8 cellular contexts compared by ENCODE assay signal in genomic region chr9:128552744-128553221, GRCh38. TPM values are rescaled to one million over a fixed set of nuclear protein-coding genes. Genes with fewer than 3 reads are reported as not detected.
DNase-seq lines count a peak whose midpoint lies in the region; ATAC-seq, FAIRE-seq and TF ChIP-seq lines count a peak whose summit lies in the region.

No MANE protein-coding gene starts in this region.

- intact Hi-C loops in CD4-positive, alpha-beta T cell (cut with DNase I, micrococcal nuclease) = loop anchor here (1.0 to 5.0 kb wide), 4 partner anchors 35 to 95 kb away; partner anchors contain the start of genes GLE1 (in 1 of the 2) and ODF2 (in 1 of the 2)
- intact Hi-C loops in HepG2 (cut with micrococcal nuclease; ENCODE audit: unreplicated experiment) = loop anchor here (2.0 to 5.0 kb wide), 2 partner anchors 50 to 84 kb away; partner anchors contain the start of gene GLE1

- peak; percentile 12 for ATAC-seq in CD4-positive, alpha-beta T cell (ENCODE audit: poor library complexity)
- ATAC-seq in GM19043 (IDR thresholded peaks at IDR 0.05; ENCODE audit: low read depth, unreplicated experiment) (peak; percentile 19), HG03354 (IDR thresholded peaks at IDR 0.05; ENCODE audit: poor library complexity, severe bottlenecking, unreplicated experiment) (peak; percentile 47), HepG2 (peak; percentile 25)
- peak; percentile 15 for ATAC-seq in central memory CD8-positive, alpha-beta T cell (replicated peaks; ENCODE audit: extremely low read depth, poor library complexity, severe bottlenecking)

- no peaks in the 10 kb centered on the region for H3K27me3 Mint-ChIP-seq in CD4-positive, alpha-beta T cell
- H3K27me3 Mint-ChIP-seq in central memory CD8-positive, alpha-beta T cell = no peaks in the 10 kb centered on the region

- WGBS in HepG2 (ENCODE audit: low lambda C conversion rate) = 0% methylated on average over 2 of the region's 54 CpGs

- H3K4me2 ChIP-seq in HepG2 (ENCODE audit: low read depth, low read length) = peak overlapping the region; percentile 84

- H3K9me3 Mint-ChIP-seq in CD4-positive, alpha-beta T cell = no peaks in the 10 kb centered on the region
- H3K9me3 Mint-ChIP-seq in central memory CD8-positive, alpha-beta T cell = no peaks in the 10 kb centered on the region

- FAIRE-seq in HepG2 (lab: Jason Lieb, UNC) = no peak

- H4K20me1 ChIP-seq in HepG2 (ENCODE audit: insufficient read depth, low read length) = peaks cover 22% of the 10 kb centered on the region

- no peak overlapping the region for H3K4me3 Mint-ChIP-seq in CD4-positive, alpha-beta T cell
- no peak overlapping the region for H3K4me3 Mint-ChIP-seq in central memory CD8-positive, alpha-beta T cell

- POLR2A ChIA-PET in CD4-positive, alpha-beta T cell (lab: Charles Lee) = interaction anchor here (0.5 to 4.8 kb wide), 29 partner anchors 9 to 1285 kb away, joined by 3 to 45 read pairs (median 4); partner anchors contain the start of genes BBLN, ENDOG, GLE1 and ODF2
- POLR2A ChIA-PET in HepG2 (lab: Yijun Ruan, JAX) = interaction anchor here (0.9 to 3.1 kb wide), 6 partner anchors 10 to 276 kb away, joined by 3 to 13 read pairs (median 3); partner anchors contain the start of genes GLE1, GOLGA2 and SWI5

- H3K79me2 ChIP-seq in HepG2 (ENCODE audit: insufficient read depth, low read length) = peaks cover 41% of the 10 kb centered on the region

- peak overlapping the region; percentile 85 for H3K9ac ChIP-seq in HepG2 (ENCODE audit: insufficient read depth, low read depth, low read length)

- no peak for TF ChIP-seq RAD21 in HepG2 (CRISPR knock-in tag; IDR thresholded peaks at IDR 0.05)

- no peak overlapping the region for H3K27ac Mint-ChIP-seq in CD4-positive, alpha-beta T cell
- no peak overlapping the region for H3K27ac Mint-ChIP-seq in central memory CD8-positive, alpha-beta T cell (ENCODE audit: low read depth)

- H2AFZ ChIP-seq in HepG2 (ENCODE audit: low read length) = no peak overlapping the region

- DNase-seq in CD4-positive, alpha-beta T cell = peak in 9 of 10 experiments; percentile 22 to 60 (median 42)
- DNase-seq in SJSA1 (ENCODE audit: low read depth in 1 of 2, low spot score in 2 of 2) = peak; percentile 46 to 48
- no peak for DNase-seq in central memory CD8-positive, alpha-beta T cell (ENCODE audit: low spot score in 2 of 2)
- DNase-seq in HepG2 (ENCODE audit: low spot score) = no peak
- peak; percentile 31 to 34 for DNase-seq in stimulated activated CD4-positive, alpha-beta T cell treated with anti-CD3 and anti-CD28 coated beads, Interleukin-2, amount 100 ng/mL, for 48 hours
- no peak for DNase-seq in effector CD8-positive, alpha-beta T cell (lab: John Stamatoyannopoulos, UW)

- H3K36me3 Mint-ChIP-seq in CD4-positive, alpha-beta T cell (ENCODE audit: low read depth) = peaks cover 7% of the 10 kb centered on the region
- H3K36me3 Mint-ChIP-seq in central memory CD8-positive, alpha-beta T cell (ENCODE audit: insufficient read depth) = no peaks in the 10 kb centered on the region

- H3K36me3 ChIP-seq in SJSA1 (peaks cover 22% of the 10 kb centered on the region), HepG2 (replicated peaks in 1 of 2; ENCODE audit: control insufficient read depth in 1 of 2, insufficient read depth in 2 of 2, low read length in 2 of 2) (no peaks in the 10 kb centered on the region)

- BruUV-seq in HepG2 (replicated peaks; lab: Mats Ljungman, UMichigan) = no TSS peak

- TF ChIP-seq POLR2A in HepG2 (IDR thresholded peaks at IDR 0.05; ENCODE audit: insufficient read depth in 1 of 2, low read depth in 2 of 2, low read length in 2 of 2) = no peak

- no peaks in the 10 kb centered on the region for H3K27me3 ChIP-seq in CD4-positive, alpha-beta T cell (ENCODE audit: control insufficient read depth, insufficient read depth, low read length)
- H3K27me3 ChIP-seq in SJSA1 (replicated peaks) = no peaks in the 10 kb centered on the region
- no peaks in the 10 kb centered on the region; a peak in 1 of 5 replicates for H3K27me3 ChIP-seq in HepG2 (ENCODE audit: control insufficient read depth in 1 of 2, insufficient read depth in 2 of 2, low read length in 2 of 2)

- H3K4me1 Mint-ChIP-seq in CD4-positive, alpha-beta T cell (ENCODE audit: low read depth) = peaks cover 25% of the 10 kb centered on the region
- peaks cover 28% of the 10 kb centered on the region for H3K4me1 Mint-ChIP-seq in central memory CD8-positive, alpha-beta T cell

- CTCF ChIA-PET in CD4-positive, alpha-beta T cell (lab: Charles Lee) = no interaction called here
- CTCF ChIA-PET in HepG2 (lab: Yijun Ruan, JAX; ENCODE audit: low intra/inter-chr PET ratio, low total read pairs) = no interaction called here

- no peaks in the 10 kb centered on the region for H3K9me3 ChIP-seq in CD4-positive, alpha-beta T cell (ENCODE audit: control insufficient read depth, low read length)
- H3K9me3 ChIP-seq in SJSA1 (replicated peaks) = no peaks in the 10 kb centered on the region
- no peaks in the 10 kb centered on the region for H3K9me3 ChIP-seq in HepG2 (ENCODE audit: low read length)

- H3K27ac ChIP-seq in CD4-positive, alpha-beta T cell (ENCODE audit: low read depth, low read length) = peak overlapping the region; percentile 61
- peak overlapping the region; percentile 89 for H3K27ac ChIP-seq in SJSA1
- H3K27ac ChIP-seq in HepG2 (ENCODE audit: extremely low read length, insufficient read depth, low read length) = peak overlapping the region; percentile 67

- TF ChIP-seq EP300 in HepG2 (IDR thresholded peaks at IDR 0.05; ENCODE audit: low read depth in 2 of 2, low read length in 2 of 2) (no peak), HepG2 (CRISPR knock-in tag; IDR thresholded peaks at IDR 0.05; ENCODE audit: borderline replicate concordance) (no peak)

- H3K4me1 ChIP-seq in SJSA1 (replicated peaks) = peaks cover 51% of the 10 kb centered on the region
- H3K4me1 ChIP-seq in HepG2 (ENCODE audit: insufficient read depth, low read length) = peaks cover 69% of the 10 kb centered on the region

- in situ Hi-C loops in HepG2 (cut with HindIII; ENCODE audit: extremely low pct_ligation_motif_present, low pct_unique_long_range_greater_than_20kb) = no loop called here

- H3K4me3 ChIP-seq in SJSA1 (peak overlapping the region; percentile 98), HepG2 (replicated peaks in 1 of 3; ENCODE audit: insufficient read depth in 1 of 3, low read depth in 2 of 3, low read length in 3 of 3) (peak overlapping the region; percentile 87 to 95 (median 90))

- no peak for TF ChIP-seq CTCF in CD4-positive, alpha-beta T cell (IDR thresholded peaks at IDR 0.05)
- TF ChIP-seq CTCF in HepG2 (CRISPR knock-in tag; IDR thresholded peaks at IDR 0.05) = no peak

RNA-seq across cellular contexts. Expression of gene SPTAN1, which starts 0.4 kb away (rescaled TPM):
- 100 to 1,000 TPM; 386 to 392 TPM for total RNA-seq in CD4-positive, alpha-beta T cell
- total RNA-seq in SJSA1 (2014; rRNA removed; shearing (Covaris generic)) = 165 and 181 TPM in 2 replicates
- 23.5 and 106 TPM in 2 replicates for total RNA-seq in HepG2 (2016; rRNA removed; fragmentation: Illumina TruSeq; extraction: Trizol)
- total RNA-seq in HepG2 (2016; cell fraction: cytosol; rRNA removed; fragmentation: Illumina TruSeq; extraction: Trizol; ENCODE audit: low read depth) = 19.2 and 22.6 TPM in 2 replicates
- total RNA-seq in HepG2 (2016; cell fraction: insoluble cytoplasmic fraction; rRNA removed; fragmentation: Illumina TruSeq; extraction: Trizol) = 14.5 and 107 TPM in 2 replicates
- 14.3 and 15.6 TPM in 2 replicates for total RNA-seq in HepG2 (2016; cell fraction: membrane; rRNA removed; fragmentation: Illumina TruSeq; extraction: Trizol)
- total RNA-seq in HepG2 (2016; cell fraction: nucleus; rRNA removed; fragmentation: Illumina TruSeq; extraction: Trizol) = 180 and 199 TPM in 2 replicates
- 111 and 132 TPM in 2 replicates for polyA plus RNA-seq in HepG2 (2011; rRNA removed)
- polyA plus RNA-seq in HepG2 (2011; cell fraction: cytosol; rRNA removed) = 28.2 and 51.8 TPM in 2 replicates
- polyA plus RNA-seq in HepG2 (2011; cell fraction: nucleus; rRNA removed) = 885 and 1,070 TPM in 2 replicates
- 97.6 and 98.5 TPM in 2 replicates for polyA plus RNA-seq in HepG2 (2012)
- polyA plus RNA-seq in HepG2 (2016; cell fraction: cytosol; fragmentation: Illumina TruSeq; extraction: Trizol; ENCODE audit: low read depth) = 6.9 and 7.2 TPM in 2 replicates
- polyA plus RNA-seq in HepG2 (2016; cell fraction: insoluble cytoplasmic fraction; fragmentation: Illumina TruSeq; extraction: Trizol; ENCODE audit: low read depth) = 14.9 and 21.0 TPM in 2 replicates
- polyA plus RNA-seq in HepG2 (2016; cell fraction: membrane; fragmentation: Illumina TruSeq; extraction: Trizol; ENCODE audit: low read depth) = 6.9 and 9.5 TPM in 2 replicates
- polyA plus RNA-seq in HepG2 (2016; cell fraction: nucleus; fragmentation: Illumina TruSeq; extraction: Trizol; ENCODE audit: insufficient read depth, low read depth) = 274 and 280 TPM in 2 replicates
- polyA minus RNA-seq in HepG2 (2011; rRNA and poly(A)+ RNA removed; ENCODE audit: low replicate concordance) = 319 and 464 TPM in 2 replicates
- 48.3 and 55.2 TPM in 2 replicates for polyA minus RNA-seq in HepG2 (2011; cell fraction: cytosol; rRNA and poly(A)+ RNA removed)
- 960 and 1,011 TPM in 2 replicates for polyA minus RNA-seq in HepG2 (2011; cell fraction: nucleus; rRNA and poly(A)+ RNA removed)

RNA-seq across cellular contexts. Expression of gene GLE1, which starts 48.3 kb away (rescaled TPM):
- total RNA-seq in CD4-positive, alpha-beta T cell = 1 to 10 TPM; 8.0 to 8.4 TPM
- total RNA-seq in SJSA1 (2014; rRNA removed; shearing (Covaris generic)) = 31.3 and 49.3 TPM in 2 replicates
- 28.8 and 41.1 TPM in 2 replicates for total RNA-seq in HepG2 (2016; rRNA removed; fragmentation: Illumina TruSeq; extraction: Trizol)
- total RNA-seq in HepG2 (2016; cell fraction: cytosol; rRNA removed; fragmentation: Illumina TruSeq; extraction: Trizol; ENCODE audit: low read depth) = 7.4 and 7.9 TPM in 2 replicates
- 29.6 and 39.3 TPM in 2 replicates for total RNA-seq in HepG2 (2016; cell fraction: insoluble cytoplasmic fraction; rRNA removed; fragmentation: Illumina TruSeq; extraction: Trizol)
- 17.1 and 18.6 TPM in 2 replicates for total RNA-seq in HepG2 (2016; cell fraction: membrane; rRNA removed; fragmentation: Illumina TruSeq; extraction: Trizol)
- 14.9 and 16.3 TPM in 2 replicates for total RNA-seq in HepG2 (2016; cell fraction: nucleus; rRNA removed; fragmentation: Illumina TruSeq; extraction: Trizol)
- polyA plus RNA-seq in HepG2 (2011; rRNA removed) = 10.6 and 14.7 TPM in 2 replicates
- 10.5 TPM in 2 replicates for polyA plus RNA-seq in HepG2 (2011; cell fraction: cytosol; rRNA removed)
- 7.6 and 8.6 TPM in 2 replicates for polyA plus RNA-seq in HepG2 (2011; cell fraction: nucleus; rRNA removed)
- 9.6 and 10.9 TPM in 2 replicates for polyA plus RNA-seq in HepG2 (2012)
- 3.1 and 3.9 TPM in 2 replicates for polyA plus RNA-seq in HepG2 (2016; cell fraction: cytosol; fragmentation: Illumina TruSeq; extraction: Trizol; ENCODE audit: low read depth)
- polyA plus RNA-seq in HepG2 (2016; cell fraction: insoluble cytoplasmic fraction; fragmentation: Illumina TruSeq; extraction: Trizol; ENCODE audit: low read depth) = 33.8 and 35.3 TPM in 2 replicates
- 10.7 and 11.7 TPM in 2 replicates for polyA plus RNA-seq in HepG2 (2016; cell fraction: membrane; fragmentation: Illumina TruSeq; extraction: Trizol; ENCODE audit: low read depth)
- polyA plus RNA-seq in HepG2 (2016; cell fraction: nucleus; fragmentation: Illumina TruSeq; extraction: Trizol; ENCODE audit: insufficient read depth, low read depth) = 21.8 and 23.3 TPM in 2 replicates
- polyA minus RNA-seq in HepG2 (2011; rRNA and poly(A)+ RNA removed; ENCODE audit: low replicate concordance) = 26.2 and 106 TPM in 2 replicates
- 14.9 and 17.1 TPM in 2 replicates for polyA minus RNA-seq in HepG2 (2011; cell fraction: cytosol; rRNA and poly(A)+ RNA removed)
- polyA minus RNA-seq in HepG2 (2011; cell fraction: nucleus; rRNA and poly(A)+ RNA removed) = 5.7 and 7.5 TPM in 2 replicates

Comparison
In these comparisons a context has a peak if more than half of its experiments do, and no peak if none do; other contexts are left out.
1. DNase-seq: peak in CD4-positive, alpha-beta T cell (9 of 10), SJSA1 (2 of 2) and stimulated activated CD4-positive, alpha-beta T cell treated with anti-CD3 and anti-CD28 coated beads, Interleukin-2, amount 100 ng/mL, for 48 hours (2 of 2); none in central memory CD8-positive, alpha-beta T cell (0 of 2), HepG2 (single experiment) and effector CD8-positive, alpha-beta T cell (single experiment).
2. Peak in every context shown above with its lines, with median percentiles within 50 percentile points of each other: ATAC-seq and H3K27ac ChIP-seq.